In genomic region chr18:48924621-48925601, GRCh38 we compare ENCODE assay signal across 9 cellular contexts. TPM values are rescaled to one million over a fixed set of nuclear protein-coding genes. Genes with fewer than 3 reads are reported as not detected.
DNase-seq lines count a peak whose midpoint lies in the region; ATAC-seq, FAIRE-seq and TF ChIP-seq lines count a peak whose summit lies in the region.
"Had no signal": no experiment of that assay in that cellular context is flagged by ENCODE, and none has a peak within 500 bp of the region (broad histone marks: within the 10 kb centered on the region; RNA-seq: fewer than 3 reads in every experiment).

No MANE protein-coding gene starts in this region.

- TF ChIP-seq POLR2A in Peyer's patch (IDR thresholded peaks at IDR 0.05) (no peak), H54 (IDR thresholded peaks at IDR 0.05; ENCODE audit: low read depth, low read length) (no peak)

- no peaks in the 10 kb centered on the region for H3K9me3 ChIP-seq in CD4-positive, CD25-positive, alpha-beta regulatory T cell (ENCODE audit: control insufficient read depth in 2 of 2, low read length in 2 of 2)
- H3K9me3 ChIP-seq in Peyer's patch, result no peaks in the 10 kb centered on the region
- no peaks in the 10 kb centered on the region for H3K9me3 ChIP-seq in SJCRH30 (replicated peaks)

- H3K4me1 ChIP-seq in CD4-positive, CD25-positive, alpha-beta regulatory T cell (ENCODE audit: control insufficient read depth, insufficient read depth, low read length, poor library complexity, severe bottlenecking), result peaks cover 73% of the 10 kb centered on the region
- H3K4me1 ChIP-seq in Peyer's patch (peaks cover 37 to 85% (median 56%) of the 10 kb centered on the region in 4 donors), SJCRH30 (peaks cover 20% of the 10 kb centered on the region)

- H3K9me3 Mint-ChIP-seq in CD4-positive, CD25-positive, alpha-beta regulatory T cell, result no peaks in the 10 kb centered on the region
- H3K9me3 Mint-ChIP-seq in effector memory CD8-positive, alpha-beta T cell, result no peaks in the 10 kb centered on the region
- H3K9me3 Mint-ChIP-seq in osteocyte (ENCODE audit: unreplicated experiment) (no peaks in the 10 kb centered on the region), endothelial cell (ENCODE audit: unreplicated experiment) (no peaks in the 10 kb centered on the region)

- no peak for ATAC-seq in CD4-positive, CD25-positive, alpha-beta regulatory T cell (ENCODE audit: low read depth in 2 of 2)
- no peak for ATAC-seq in effector memory CD8-positive, alpha-beta T cell (replicated peaks)
- no peak for ATAC-seq in HG03432 (IDR thresholded peaks at IDR 0.05; ENCODE audit: unreplicated experiment)

- peak overlapping the region; percentile 27 to 94 (median 31) for H3K27ac Mint-ChIP-seq in CD4-positive, CD25-positive, alpha-beta regulatory T cell
- H3K27ac Mint-ChIP-seq in effector memory CD8-positive, alpha-beta T cell, result peak overlapping the region; percentile 93 to 97
- H3K27ac Mint-ChIP-seq in osteocyte (ENCODE audit: unreplicated experiment), result peak overlapping the region; percentile 96
- no peak overlapping the region for H3K27ac Mint-ChIP-seq in endothelial cell (ENCODE audit: unreplicated experiment)

- peaks cover 16% of the 10 kb centered on the region for H3K36me3 ChIP-seq in CD4-positive, CD25-positive, alpha-beta regulatory T cell (ENCODE audit: control insufficient read depth, insufficient read depth, low read length)
- H3K36me3 ChIP-seq in Peyer's patch (peaks cover 0 to 24% (median 0%) of the 10 kb centered on the region in 3 donors), SJCRH30 (no peaks in the 10 kb centered on the region)

- FAIRE-seq in H54 (lab: Jason Lieb, UNC), result no peak

- peak overlapping the region; percentile 46 to 73 (median 58) for H3K4me3 Mint-ChIP-seq in CD4-positive, CD25-positive, alpha-beta regulatory T cell
- H3K4me3 Mint-ChIP-seq in effector memory CD8-positive, alpha-beta T cell, result peak overlapping the region; percentile 83 to 87
- H3K4me3 Mint-ChIP-seq in osteocyte (ENCODE audit: unreplicated experiment), result peak overlapping the region; percentile 30
- H3K4me3 Mint-ChIP-seq in endothelial cell (ENCODE audit: unreplicated experiment), result no peak overlapping the region

- peak in 1 of 3 donors; percentile 45 for DNase-seq in CD4-positive, CD25-positive, alpha-beta regulatory T cell
- DNase-seq in Peyer's patch (peak in 2 of 3 donors; percentile 44 to 53), osteocyte (ENCODE audit: extremely low spot score, unreplicated experiment) (no peak), endothelial cell (ENCODE audit: low spot score) (no peak), SJCRH30 (no peak), H54 (ENCODE audit: insufficient read length, low spot score) (no peak)
- DNase-seq in effector memory CD8-positive, alpha-beta T cell, result no peak
- DNase-seq: foreskin keratinocyte had no signal

- TF ChIP-seq CTCF in Peyer's patch (IDR thresholded peaks at IDR 0.05) (no peak), osteocyte (IDR thresholded peaks at IDR 0.05) (peak; percentile 10), endothelial cell (IDR thresholded peaks at IDR 0.05; ENCODE audit: unreplicated experiment) (no peak)

- H3K27ac ChIP-seq in CD4-positive, CD25-positive, alpha-beta regulatory T cell (ENCODE audit: insufficient read depth, low read length, poor library complexity, severe bottlenecking), result no peak overlapping the region
- H3K27ac ChIP-seq in Peyer's patch, result peak overlapping the region; percentile 4 to 81 (median 70)
- no peak overlapping the region for H3K27ac ChIP-seq in SJCRH30
- H3K27ac ChIP-seq: foreskin keratinocyte had no signal

- peaks cover 18% of the 10 kb centered on the region for H3K36me3 Mint-ChIP-seq in CD4-positive, CD25-positive, alpha-beta regulatory T cell
- H3K36me3 Mint-ChIP-seq in effector memory CD8-positive, alpha-beta T cell (ENCODE audit: insufficient read depth), result peaks cover 99% of the 10 kb centered on the region
- H3K36me3 Mint-ChIP-seq in osteocyte (ENCODE audit: unreplicated experiment) (peaks cover 35% of the 10 kb centered on the region), endothelial cell (ENCODE audit: low read depth, unreplicated experiment) (peaks cover 29% of the 10 kb centered on the region)

- H3K27me3 ChIP-seq in CD4-positive, CD25-positive, alpha-beta regulatory T cell (ENCODE audit: control insufficient read depth, insufficient read depth, low read length), result no peaks in the 10 kb centered on the region
- H3K27me3 ChIP-seq in Peyer's patch (no peaks in the 10 kb centered on the region), SJCRH30 (no peaks in the 10 kb centered on the region)
- H3K27me3 ChIP-seq: foreskin keratinocyte had no signal

- H3K27me3 Mint-ChIP-seq in CD4-positive, CD25-positive, alpha-beta regulatory T cell, result no peaks in the 10 kb centered on the region
- H3K27me3 Mint-ChIP-seq in effector memory CD8-positive, alpha-beta T cell, result no peaks in the 10 kb centered on the region
- H3K27me3 Mint-ChIP-seq in osteocyte (ENCODE audit: unreplicated experiment) (no peaks in the 10 kb centered on the region), endothelial cell (ENCODE audit: unreplicated experiment) (peaks cover 21% of the 10 kb centered on the region)

- H3K4me3 ChIP-seq in CD4-positive, CD25-positive, alpha-beta regulatory T cell (ENCODE audit: low read depth, low read length), result peak overlapping the region; percentile 44
- H3K4me3 ChIP-seq in Peyer's patch, result peak overlapping the region in 1 of 4 donors; percentile 27
- no peak overlapping the region for H3K4me3 ChIP-seq in SJCRH30

- H3K4me1 Mint-ChIP-seq in CD4-positive, CD25-positive, alpha-beta regulatory T cell, result peaks cover 15 to 79% (median 62%) of the 10 kb centered on the region in 4 donors
- H3K4me1 Mint-ChIP-seq in effector memory CD8-positive, alpha-beta T cell (ENCODE audit: low read depth in 2 of 2), result peaks cover 81 to 84% of the 10 kb centered on the region in 2 donors
- H3K4me1 Mint-ChIP-seq in osteocyte (ENCODE audit: unreplicated experiment) (peaks cover 98% of the 10 kb centered on the region), endothelial cell (ENCODE audit: unreplicated experiment) (peaks cover 61% of the 10 kb centered on the region)

RNA-seq across cellular contexts. Expression of gene SMAD7, which starts 25.9 kb away (rescaled TPM):
- 64.0 TPM for total RNA-seq in CD4-positive, CD25-positive, alpha-beta regulatory T cell
- polyA plus RNA-seq in CD4-positive, CD25-positive, alpha-beta regulatory T cell, result 1 to 10 TPM; 1.7 to 7.2 (median 6.3) TPM
- total RNA-seq in Peyer's patch (100 to 1,000 TPM in 1 of 4 donors, 10 to 100 TPM in 3; 42.9 to 100 (median 68.7) TPM), osteocyte (53.6 and 55.8 TPM in 2 replicates), endothelial cell (ENCODE audit: unreplicated experiment) (30.1 TPM)
- 3.0 and 3.2 TPM in 2 replicates for total RNA-seq in SJCRH30 (2014; rRNA removed; shearing (Covaris generic))

Comparison
In these comparisons a context has a peak if more than half of its experiments do, and no peak if none do; other contexts are left out.
1. DNase-seq: peak in Peyer's patch (2 of 3); none in effector memory CD8-positive, alpha-beta T cell (0 of 3), osteocyte (single experiment), endothelial cell (single experiment), SJCRH30 (0 of 2) and H54 (single experiment).
2. H3K27ac ChIP-seq: peak in Peyer's patch (4 of 4); none in CD4-positive, CD25-positive, alpha-beta regulatory T cell (single experiment) and SJCRH30 (single experiment).